In genomic region chr14:67940894-67941455, GRCh38 we compare ENCODE assay signal across 9 cellular contexts.
DNase-seq lines count a peak whose midpoint lies in the region; ATAC-seq and TF ChIP-seq lines count a peak whose summit lies in the region.
"Had no signal": no experiment of that assay in that cellular context is flagged by ENCODE, and none has a peak within 500 bp of the region (broad histone marks: within the 10 kb centered on the region; RNA-seq: fewer than 3 reads in every experiment).

No MANE protein-coding gene starts in this region.

- H3K9me3 ChIP-seq in endodermal cell (ENCODE audit: control insufficient read depth, low read length) (no peaks in the 10 kb centered on the region), mucosa of descending colon (no peaks in the 10 kb centered on the region), aorta (ENCODE audit: control insufficient read depth, low read length) (no peaks in the 10 kb centered on the region)
- H3K9me3 ChIP-seq: BE2C had no signal

- H3K9me3 Mint-ChIP-seq in endodermal cell: no peaks in the 10 kb centered on the region

- H3K27me3 ChIP-seq in endodermal cell (ENCODE audit: control insufficient read depth, insufficient read depth, low read length, poor library complexity, severe bottlenecking) (peaks cover 16% of the 10 kb centered on the region), aorta (ENCODE audit: control insufficient read depth in 1 of 2, insufficient read depth in 2 of 2, low read length in 1 of 2) (no peaks in the 10 kb centered on the region)
- H3K27me3 ChIP-seq: BE2C had no signal

- peak; percentile 37 for ATAC-seq in mucosa of descending colon
- ATAC-seq in aorta (ENCODE audit: low FRiP score): peak; percentile 86
- no peak for ATAC-seq in GM21423 (IDR thresholded peaks at IDR 0.05; ENCODE audit: unreplicated experiment)

- DNase-seq in NCI-H2107 treated with DMSO at 0.1 percent for 48 hours (lab: John Stamatoyannopoulos, UW; ENCODE audit: unreplicated experiment) (peak; percentile 28), NCI-H2107 (lab: John Stamatoyannopoulos, UW) (no peak), endodermal cell (no peak), mucosa of descending colon (no peak), aorta (no peak), inferior parietal cortex (ENCODE audit: extremely low spot score) (no peak)
- DNase-seq in activated naive CD4-positive, alpha-beta T cell treated with Interleukin-2 at 50 U/mL for 16 hours: no peak
- DNase-seq: BE2C had no signal

- H3K36me3 ChIP-seq in endodermal cell (ENCODE audit: control insufficient read depth, insufficient read depth, low read length) (no peaks in the 10 kb centered on the region), mucosa of descending colon (ENCODE audit: low read depth) (no peaks in the 10 kb centered on the region), aorta (ENCODE audit: control insufficient read depth in 1 of 2, insufficient read depth in 2 of 2, low read length in 1 of 2) (no peaks in the 10 kb centered on the region)
- H3K36me3 ChIP-seq: BE2C had no signal

- H3K36me3 Mint-ChIP-seq in endodermal cell (ENCODE audit: low read depth): no peaks in the 10 kb centered on the region

- TF ChIP-seq CTCF in endodermal cell (conservative IDR thresholded peaks at IDR 0.05): no peak
- no peak for TF ChIP-seq CTCF in mucosa of descending colon (IDR thresholded peaks at IDR 0.05)

- H3K4me1 ChIP-seq in endodermal cell (ENCODE audit: control insufficient read depth, insufficient read depth, low read length) (no peaks in the 10 kb centered on the region), mucosa of descending colon (ENCODE audit: low read depth) (peaks cover 16% of the 10 kb centered on the region), aorta (ENCODE audit: control insufficient read depth in 1 of 2, insufficient read depth in 2 of 2, low read length in 2 of 2) (peaks cover 10% of the 10 kb centered on the region in 2 donors)
- H3K4me1 ChIP-seq: BE2C had no signal

- peaks cover 38% of the 10 kb centered on the region for H3K4me1 Mint-ChIP-seq in endodermal cell

- 40 to 78% methylated on average over 1 to 3 of the region's 3 CpGs for WGBS in endodermal cell (ENCODE audit: insufficient coverage in 1 of 2, insufficient read length in 1 of 2), 2 experiments
- WGBS in aorta, 2 donors: 2 to 6% methylated on average over 3 of the region's 3 CpGs

- peak overlapping the region; percentile 89 for H3K27ac ChIP-seq in endodermal cell (ENCODE audit: low read depth, low read length)
- H3K27ac ChIP-seq in aorta (ENCODE audit: low read depth in 1 of 2, low read length in 2 of 2): peak overlapping the region; percentile 57 to 84

- no peak overlapping the region for H3K4me3 Mint-ChIP-seq in endodermal cell

- no peak overlapping the region for H3K4me3 ChIP-seq in endodermal cell (ENCODE audit: low read length)
- no peak overlapping the region for H3K4me3 ChIP-seq in mucosa of descending colon
- H3K4me3 ChIP-seq in aorta (ENCODE audit: low read length in 2 of 2): no peak overlapping the region

- intact Hi-C loops in mucosa of descending colon (cut with DNase I, micrococcal nuclease) (loop anchor here (5.0 to 10.0 kb wide), 4 partner anchors 204 to 876 kb away; no protein-coding TSS in a partner anchor), aorta (cut with DNase I) (loop anchor here (2.0 to 10.0 kb wide), 7 partner anchors 291 to 876 kb away; no protein-coding TSS in a partner anchor)

- H3K9ac ChIP-seq in endodermal cell (ENCODE audit: extremely low read depth, low read length, poor library complexity, severe bottlenecking): peak overlapping the region; percentile 12

- H3K27me3 Mint-ChIP-seq in endodermal cell (ENCODE audit: insufficient read depth): peaks cover 3% of the 10 kb centered on the region

- H3K27ac Mint-ChIP-seq in endodermal cell: peak overlapping the region; percentile 36
